ENCODE assay signal across 8 cellular contexts in the genomic region with DNA sequence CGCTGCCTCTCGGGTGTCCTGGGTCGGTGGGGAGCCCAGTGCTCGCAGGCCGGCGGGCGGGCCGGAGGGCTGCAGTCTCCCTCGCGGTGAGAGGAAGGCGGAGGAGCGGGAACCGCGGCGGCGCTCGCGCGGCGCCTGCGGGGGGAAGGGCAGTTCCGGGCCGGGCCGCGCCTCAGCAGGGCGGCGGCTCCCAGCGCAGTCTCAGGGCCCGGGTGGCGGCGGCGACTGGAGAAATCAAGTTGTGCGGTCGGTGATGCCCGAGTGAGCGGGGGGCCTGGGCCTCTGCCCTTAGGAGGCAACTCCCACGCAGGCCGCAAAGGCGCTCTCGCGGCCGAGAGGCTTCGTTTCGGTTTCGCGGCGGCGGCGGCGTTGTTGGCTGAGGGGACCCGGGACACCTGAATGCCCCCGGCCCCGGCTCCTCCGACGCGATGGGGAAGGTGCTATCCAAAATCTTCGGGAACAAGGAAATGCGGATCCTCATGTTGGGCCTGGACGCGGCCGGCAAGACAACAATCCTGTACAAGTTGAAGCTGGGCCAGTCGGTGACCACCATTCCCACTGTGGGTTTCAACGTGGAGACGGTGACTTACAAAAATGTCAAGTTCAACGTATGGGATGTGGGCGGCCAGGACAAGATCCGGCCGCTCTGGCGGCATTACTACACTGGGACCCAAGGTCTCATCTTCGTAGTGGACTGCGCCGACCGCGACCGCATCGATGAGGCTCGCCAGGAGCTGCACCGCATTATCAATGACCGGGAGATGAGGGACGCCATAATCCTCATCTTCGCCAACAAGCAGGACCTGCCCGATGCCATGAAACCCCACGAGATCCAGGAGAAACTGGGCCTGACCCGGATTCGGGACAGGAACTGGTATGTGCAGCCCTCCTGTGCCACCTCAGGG. TPM values are rescaled to one million over a fixed set of nuclear protein-coding genes. Genes with fewer than 3 reads are reported as not detected.
A peak's percentile ranks its signal among the peaks of the same experiment; 100 is the strongest.
DNase-seq lines count a peak whose midpoint lies in the region; ATAC-seq and TF ChIP-seq lines count a peak whose summit lies in the region.

No MANE protein-coding gene starts in this region.

- under 1% methylated on average over 85 of the region's 85 CpGs for WGBS in liver

- DNase-seq in D341Med (ENCODE audit: low spot score), result peak; percentile 80
- DNase-seq in activated CD4-positive, CD25-positive, alpha-beta regulatory T cell (lab: John Stamatoyannopoulos, UW), result peak; percentile 57 to 66 (median 62)
- peak; percentile 77 for DNase-seq in central memory CD4-positive, alpha-beta T cell
- DNase-seq in stimulated activated CD4-positive, alpha-beta T cell treated with anti-CD3 and anti-CD28 coated beads, TNF-alpha, amount 100 ng/mL, for 4 hours (ENCODE audit: low read depth in 3 of 3), result peak; percentile 46 to 57 (median 48)
- DNase-seq in A172 (ENCODE audit: low spot score), result no peak

- no peak for TF ChIP-seq CTCF in liver (IDR thresholded peaks at IDR 0.05; ENCODE audit: low read depth, low read length, missing input control)

- ATAC-seq in GM21423 (IDR thresholded peaks at IDR 0.05; ENCODE audit: unreplicated experiment), result peak; percentile 36

- H3K9ac ChIP-seq in HUES6 (ENCODE audit: low read length) (peak overlapping the region; percentile 99), liver (ENCODE audit: low read depth in 1 of 2, low read length in 2 of 2) (peak overlapping the region; percentile 83 to 93)

- no peak for TF ChIP-seq RAD21 in liver (IDR thresholded peaks at IDR 0.05)

- H3K4me1 ChIP-seq in HUES6 (ENCODE audit: control insufficient read depth, insufficient read depth, low read length) (peaks cover 7% of the 10 kb centered on the region), liver (ENCODE audit: control insufficient read depth in 4 of 4, insufficient read depth in 4 of 4, low read length in 3 of 4) (peaks cover 0 to 39% (median 23%) of the 10 kb centered on the region in 4 donors)

- H3K4me3 ChIP-seq in HUES6 (ENCODE audit: low read depth, low read length) (peak overlapping the region; percentile 99), liver (ENCODE audit: low read depth in 1 of 3, low read length in 3 of 3) (peak overlapping the region; percentile 87 to 98 (median 95))

- H3K36me3 ChIP-seq in HUES6 (ENCODE audit: control insufficient read depth, insufficient read depth, low read length) (peaks cover 21% of the 10 kb centered on the region), liver (ENCODE audit: control insufficient read depth in 4 of 4, insufficient read depth in 3 of 4, low read depth in 1 of 4, low read length in 3 of 4) (peaks cover 0 to 4% (median 0%) of the 10 kb centered on the region in 4 donors)

- H3K27ac ChIP-seq in HUES6 (ENCODE audit: low read depth, low read length) (peak overlapping the region; percentile 99), liver (ENCODE audit: low read depth in 1 of 2, low read length in 2 of 2) (peak overlapping the region; percentile 100)

- H3K27me3 ChIP-seq in HUES6 (ENCODE audit: control insufficient read depth, insufficient read depth, low read length), result no peaks in the 10 kb centered on the region
- H3K27me3 ChIP-seq in liver (ENCODE audit: control insufficient read depth in 4 of 4, insufficient read depth in 4 of 4, low read length in 3 of 4), result no peaks in the 10 kb centered on the region

- H3K9me3 ChIP-seq in HUES6 (ENCODE audit: control insufficient read depth, insufficient read depth, low read depth, low read length) (no peaks in the 10 kb centered on the region), liver (ENCODE audit: control insufficient read depth in 4 of 4, low read length in 3 of 4) (no peaks in the 10 kb centered on the region)

TF ChIP-seq in liver, 16 proteins besides CTCF, POLR2A, EP300 and RAD21:
- TF ChIP-seq, protein P1, sequence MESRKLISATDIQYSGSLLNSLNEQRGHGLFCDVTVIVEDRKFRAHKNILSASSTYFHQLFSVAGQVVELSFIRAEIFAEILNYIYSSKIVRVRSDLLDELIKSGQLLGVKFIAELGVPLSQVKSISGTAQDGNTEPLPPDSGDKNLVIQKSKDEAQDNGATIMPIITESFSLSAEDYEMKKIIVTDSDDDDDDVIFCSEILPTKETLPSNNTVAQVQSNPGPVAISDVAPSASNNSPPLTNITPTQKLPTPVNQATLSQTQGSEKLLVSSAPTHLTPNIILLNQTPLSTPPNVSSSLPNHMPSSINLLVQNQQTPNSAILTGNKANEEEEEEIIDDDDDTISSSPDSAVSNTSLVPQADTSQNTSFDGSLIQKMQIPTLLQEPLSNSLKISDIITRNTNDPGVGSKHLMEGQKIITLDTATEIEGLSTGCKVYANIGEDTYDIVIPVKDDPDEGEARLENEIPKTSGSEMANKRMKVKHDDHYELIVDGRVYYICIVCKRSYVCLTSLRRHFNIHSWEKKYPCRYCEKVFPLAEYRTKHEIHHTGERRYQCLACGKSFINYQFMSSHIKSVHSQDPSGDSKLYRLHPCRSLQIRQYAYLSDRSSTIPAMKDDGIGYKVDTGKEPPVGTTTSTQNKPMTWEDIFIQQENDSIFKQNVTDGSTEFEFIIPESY (IDR thresholded peaks at IDR 0.05), result no peak
- TF ChIP-seq YY1 (IDR thresholded peaks at IDR 0.05) (peak; percentile 44), HNF4A (conservative IDR thresholded peaks at IDR 0.05) (no peak), RXRA (IDR thresholded peaks at IDR 0.05) (no peak), JUND (IDR thresholded peaks at IDR 0.05) (no peak), TAF1 (conservative IDR thresholded peaks at IDR 0.05) (no peak)
TF ChIP-seq in liver: peak in this region for 1.

RNA-seq across cellular contexts. Expression of a gene that starts 0.7 kb away (rescaled TPM):
- 10 to 100 TPM; 27.5 to 56.2 TPM for total RNA-seq in liver
- 10 to 100 TPM; 20.3 to 21.5 TPM for polyA plus RNA-seq in liver
- total RNA-seq in A172 (2014; rRNA removed; shearing (Covaris generic)), result 51.6 and 51.9 TPM in 2 replicates

RNA-seq across cellular contexts. Expression of a gene that starts 41.0 kb away (rescaled TPM):
- 10 to 100 TPM; 31.5 to 37.2 TPM for total RNA-seq in liver
- polyA plus RNA-seq in liver, result 10 to 100 TPM in 1 of 2 donors, 1 to 10 TPM in 1; 7.9 to 30.8 TPM
- 24.1 and 33.2 TPM in 2 replicates for total RNA-seq in A172 (2014; rRNA removed; shearing (Covaris generic))
